8 cellular contexts compared by ENCODE assay signal in genomic region chr18:32091724-32092421, GRCh38. TPM values are rescaled to one million over a fixed set of nuclear protein-coding genes. Genes with fewer than 3 reads are reported as not detected.
A peak's percentile ranks its signal among the peaks of the same experiment; 100 is the strongest.
DNase-seq lines count a peak whose midpoint lies in the region; ATAC-seq and TF ChIP-seq lines count a peak whose summit lies in the region.

Gene RNF138 (plus strand): TSS chr18:32091874. CDS start chr18:32092777, 903 bp downstream.

- H3K27ac Mint-ChIP-seq in activated naive CD4-positive, alpha-beta T cell treated with anti-CD3 and anti-CD28 coated beads, Interleukin-2, amount 50 U/mL, for 24 hours = peak within 1 kb of the TSS; percentile 93
- peak within 1 kb of the TSS; percentile 98 for H3K27ac Mint-ChIP-seq in osteocyte (ENCODE audit: unreplicated experiment)

- DNase-seq in NCI-H1092 (lab: John Stamatoyannopoulos, UW) = peak; percentile 91
- DNase-seq in glomerular visceral epithelial cell (ENCODE audit: extremely low spot score) = peak; percentile 83
- DNase-seq in osteocyte (ENCODE audit: extremely low spot score, unreplicated experiment) = peak; percentile 94
- peak; percentile 39 for DNase-seq in thoracic aorta (ENCODE audit: low spot score)

- H3K4me3 ChIP-seq in GM08714 (ENCODE audit: low read length) (peak within 1 kb of the TSS; percentile 90), thoracic aorta (peak within 1 kb of the TSS; percentile 95)

- no peaks in the 10 kb centered on the region for H3K27me3 ChIP-seq in thoracic aorta (replicated peaks; ENCODE audit: insufficient read depth)

- ATAC-seq in HG02588 (IDR thresholded peaks at IDR 0.05; ENCODE audit: unreplicated experiment) (peak; percentile 55), SK-N-SH treated with all-trans-retinoic acid at 6 μM for 48 hours (peak; percentile 78), thoracic aorta (ENCODE audit: insufficient number of reproducible peaks, low FRiP score, low read depth) (peak; percentile 47)

- no peak for TF ChIP-seq CTCF in osteocyte (IDR thresholded peaks at IDR 0.05)
- no peak for TF ChIP-seq CTCF in thoracic aorta (IDR thresholded peaks at IDR 0.05)

- H3K9me3 ChIP-seq in thoracic aorta = no peaks in the 10 kb centered on the region

- peaks cover 18% of the 10 kb centered on the region for H3K36me3 Mint-ChIP-seq in activated naive CD4-positive, alpha-beta T cell treated with anti-CD3 and anti-CD28 coated beads, Interleukin-2, amount 50 U/mL, for 24 hours
- H3K36me3 Mint-ChIP-seq in osteocyte (ENCODE audit: unreplicated experiment) = peaks cover 10% of the 10 kb centered on the region

- peak within 1 kb of the TSS; percentile 90 for H3K4me3 Mint-ChIP-seq in activated naive CD4-positive, alpha-beta T cell treated with anti-CD3 and anti-CD28 coated beads, Interleukin-2, amount 50 U/mL, for 24 hours
- peak within 1 kb of the TSS; percentile 91 for H3K4me3 Mint-ChIP-seq in osteocyte (ENCODE audit: unreplicated experiment)

- H3K4me1 Mint-ChIP-seq in activated naive CD4-positive, alpha-beta T cell treated with anti-CD3 and anti-CD28 coated beads, Interleukin-2, amount 50 U/mL, for 24 hours = peaks cover 50% of the 10 kb centered on the region
- peaks cover 30% of the 10 kb centered on the region for H3K4me1 Mint-ChIP-seq in osteocyte (ENCODE audit: unreplicated experiment)

- peak within 1 kb of the TSS; percentile 99 to 100 for H3K27ac ChIP-seq in thoracic aorta

- H3K4me1 ChIP-seq in thoracic aorta (ENCODE audit: control insufficient read depth in 1 of 2, low read depth in 2 of 2) = peaks cover 15 to 17% of the 10 kb centered on the region in 2 donors

- H3K27me3 Mint-ChIP-seq in activated naive CD4-positive, alpha-beta T cell treated with anti-CD3 and anti-CD28 coated beads, Interleukin-2, amount 50 U/mL, for 24 hours = no peaks in the 10 kb centered on the region
- H3K27me3 Mint-ChIP-seq in osteocyte (ENCODE audit: unreplicated experiment) = no peaks in the 10 kb centered on the region

- no peaks in the 10 kb centered on the region for H3K9me3 Mint-ChIP-seq in activated naive CD4-positive, alpha-beta T cell treated with anti-CD3 and anti-CD28 coated beads, Interleukin-2, amount 50 U/mL, for 24 hours
- H3K9me3 Mint-ChIP-seq in osteocyte (ENCODE audit: unreplicated experiment) = no peaks in the 10 kb centered on the region

- H3K36me3 ChIP-seq in thoracic aorta = no peaks in the 10 kb centered on the region

TF ChIP-seq in SK-N-SH treated with all-trans-retinoic acid at 6 μM for 48 hours, 23 proteins besides CTCF, POLR2A, EP300 and RAD21 (continues in another document):
- TF ChIP-seq CSDC2 (CRISPR knock-in tag; IDR thresholded peaks at IDR 0.05) (peak; percentile 50; the same call in 1 of the 2 replicates), TCF4 (CRISPR knock-in tag; IDR thresholded peaks at IDR 0.05; ENCODE audit: borderline replicate concordance) (no peak; the same call in 1 of the 2 replicates), TSHZ2 (CRISPR knock-in tag; IDR thresholded peaks at IDR 0.05) (0 out of 2 replicates have a peak, but pooled peaks have one; percentile 51), CREB5 (CRISPR knock-in tag; IDR thresholded peaks at IDR 0.05; ENCODE audit: low read depth) (no peak), RARB (CRISPR knock-in tag; IDR thresholded peaks at IDR 0.05) (no peak), TOX (CRISPR knock-in tag; IDR thresholded peaks at IDR 0.05; ENCODE audit: borderline replicate concordance) (no peak), SNAI2 (CRISPR knock-in tag; IDR thresholded peaks at IDR 0.05) (no peak), ARNTL (CRISPR knock-in tag; IDR thresholded peaks at IDR 0.05; ENCODE audit: borderline replicate concordance, low read depth) (no peak), ZNF70 (CRISPR knock-in tag; IDR thresholded peaks at IDR 0.05) (no peak), ISL1 (CRISPR knock-in tag; IDR thresholded peaks at IDR 0.05) (no peak), ZNF8 (CRISPR knock-in tag; IDR thresholded peaks at IDR 0.05) (no peak), ZFP30 (CRISPR knock-in tag; IDR thresholded peaks at IDR 0.05) (no peak), OSR1 (CRISPR knock-in tag; IDR thresholded peaks at IDR 0.05) (no peak), BACH2 (CRISPR knock-in tag; IDR thresholded peaks at IDR 0.05; ENCODE audit: borderline replicate concordance) (no peak), ZNF565 (CRISPR knock-in tag; conservative IDR thresholded peaks at IDR 0.05; ENCODE audit: low read depth) (no peak), ZC3H10 (CRISPR knock-in tag; IDR thresholded peaks at IDR 0.05) (no peak), ESRRG (CRISPR knock-in tag; IDR thresholded peaks at IDR 0.05) (no peak), ZFP3 (CRISPR knock-in tag; IDR thresholded peaks at IDR 0.05) (0 out of 2 replicates have a peak, but pooled peaks have one; percentile 58), GLIS3 (CRISPR knock-in tag; IDR thresholded peaks at IDR 0.05) (no peak), CSRNP3 (CRISPR knock-in tag; IDR thresholded peaks at IDR 0.05) (no peak), PPARA (CRISPR knock-in tag; IDR thresholded peaks at IDR 0.05; ENCODE audit: borderline replicate concordance) (no peak), PATZ1 (CRISPR knock-in tag; IDR thresholded peaks at IDR 0.05; ENCODE audit: borderline replicate concordance) (no peak)

RNA-seq across cellular contexts. Expression of gene RNF138, which starts in this region (rescaled TPM):
- total RNA-seq in osteocyte = 19.1 and 19.7 TPM in 2 replicates
- 10 to 100 TPM; 17.7 to 18.5 TPM for total RNA-seq in thoracic aorta

Comparison
In these comparisons a context has a peak if more than half of its experiments do, and no peak if none do; other contexts are left out.
1. Peak in every context shown above with its lines: DNase-seq, ATAC-seq, H3K4me3 ChIP-seq and H3K27ac ChIP-seq.
2. DNase-seq: peak in every context shown above with its lines; median percentile 94 in osteocyte; 91 in NCI-H1092; 83 in glomerular visceral epithelial cell; 39 in thoracic aorta.